Comparison of ENCODE assay signal across 18 cellular contexts in genomic region chr17:62680541-62681052, GRCh38. TPM values are rescaled to one million over a fixed set of nuclear protein-coding genes. Genes with fewer than 3 reads are reported as not detected.
DNase-seq lines count a peak whose midpoint lies in the region; ATAC-seq and TF ChIP-seq lines count a peak whose summit lies in the region.
"Had no signal": no experiment of that assay in that cellular context is flagged by ENCODE, and none has a peak within 500 bp of the region (broad histone marks: within the 10 kb centered on the region; RNA-seq: fewer than 3 reads in every experiment).

No MANE protein-coding gene starts in this region.

- intact Hi-C loops in prostate gland (cut with DNase I), result no loop called here

- H3K79me2 ChIP-seq in parathyroid adenoma, result no peaks in the 10 kb centered on the region

- TF ChIP-seq CTCF in parathyroid adenoma (IDR thresholded peaks at IDR 0.05) (no peak), prostate gland (IDR thresholded peaks at IDR 0.05) (no peak)

- H3K4me2 ChIP-seq in parathyroid adenoma (ENCODE audit: low read length), result no peak overlapping the region

- no peaks in the 10 kb centered on the region for H3K27me3 ChIP-seq in H7 (ENCODE audit: control insufficient read depth, insufficient read depth, low read length)
- no peaks in the 10 kb centered on the region for H3K27me3 ChIP-seq in esophagus (ENCODE audit: control insufficient read depth in 1 of 2, insufficient read depth in 2 of 2, low read length in 2 of 2)
- no peaks in the 10 kb centered on the region for H3K27me3 ChIP-seq in parathyroid adenoma (ENCODE audit: control insufficient read depth, insufficient read depth, low read length)
- H3K27me3 ChIP-seq in prostate gland (replicated peaks; ENCODE audit: insufficient read depth), result no peaks in the 10 kb centered on the region
- H3K27me3 ChIP-seq: cardiac muscle cell, thyroid gland had no signal

- ATAC-seq in GM18511 (IDR thresholded peaks at IDR 0.05; ENCODE audit: unreplicated experiment) (no peak), GM21526 (IDR thresholded peaks at IDR 0.05; ENCODE audit: low FRiP score, unreplicated experiment) (no peak)

- no peak overlapping the region for H3K9ac ChIP-seq in parathyroid adenoma

- H3K27ac ChIP-seq in esophagus (ENCODE audit: low read depth in 2 of 2, low read length in 1 of 2), result peak overlapping the region; percentile 73 to 77
- no peak overlapping the region for H3K27ac ChIP-seq in parathyroid adenoma
- no peak overlapping the region for H3K27ac ChIP-seq in prostate gland
- H3K27ac ChIP-seq: cardiac muscle cell, thyroid gland had no signal

- H3K9me3 ChIP-seq in esophagus (ENCODE audit: control insufficient read depth in 2 of 2, insufficient read depth in 1 of 2, low read depth in 1 of 2, low read length in 1 of 2) (no peaks in the 10 kb centered on the region), parathyroid adenoma (ENCODE audit: control insufficient read depth, low read length) (no peaks in the 10 kb centered on the region), prostate gland (no peaks in the 10 kb centered on the region)
- H3K9me3 ChIP-seq: thyroid gland had no signal

- no peak for TF ChIP-seq POLR2A in prostate gland (IDR thresholded peaks at IDR 0.05)

- H3K36me3 ChIP-seq in H7 (replicated peaks; ENCODE audit: control insufficient read depth, insufficient read depth, low read length) (no peaks in the 10 kb centered on the region), esophagus (ENCODE audit: control insufficient read depth in 2 of 2, insufficient read depth in 2 of 2, low read length in 1 of 2) (peaks cover 0 to 10% of the 10 kb centered on the region in 2 donors), parathyroid adenoma (ENCODE audit: control insufficient read depth, insufficient read depth, low read length) (no peaks in the 10 kb centered on the region), prostate gland (no peaks in the 10 kb centered on the region)
- H3K36me3 ChIP-seq: thyroid gland had no signal

- H2AFZ ChIP-seq in parathyroid adenoma, result peak overlapping the region; percentile 50

- peak; percentile 65 for DNase-seq in Ammon's horn (ENCODE audit: low spot score)
- DNase-seq in H7, result peak; percentile 61
- DNase-seq in DMS79 treated with DMSO at 0.1 percent for 48 hours (lab: John Stamatoyannopoulos, UW), result no peak
- no peak for DNase-seq in prostate gland (ENCODE audit: low spot score)
- DNase-seq: activated CD4-positive, alpha-beta T cell treated with anti-CD3 and anti-CD28 coated beads for 48 hours; activated naive CD8-positive, alpha-beta T cell treated with anti-CD3 and anti-CD28 coated beads, Interleukin-2, amount 10 ng/mL, durations not matched to agents 7 days and 5 days; effector CD8-positive, alpha-beta T cell; foreskin fibroblast; KG1; NCI-H1105; stimulated activated CD4-positive, alpha-beta T cell treated with anti-CD3 and anti-CD28 coated beads, Interleukin-4, amount 100 ng/mL, for 4 hours; T1000; thyroid gland had no signal

- 56 to 61% methylated on average over 34 to 36 of the region's 36 CpGs for WGBS in esophagus, 2 donors
- WGBS in prostate gland, result 49% methylated on average over 30 of the region's 36 CpGs

- H3K4me1 ChIP-seq in esophagus (ENCODE audit: control insufficient read depth in 2 of 2, insufficient read depth in 2 of 2, low read length in 1 of 2) (peaks cover 11 to 23% of the 10 kb centered on the region in 2 donors), parathyroid adenoma (no peaks in the 10 kb centered on the region), prostate gland (replicated peaks) (no peaks in the 10 kb centered on the region)
- H3K4me1 ChIP-seq: thyroid gland had no signal

- H3K4me3 ChIP-seq in H7 (ENCODE audit: insufficient read depth, low read depth, low read length) (no peak overlapping the region), esophagus (ENCODE audit: low read depth in 1 of 2, low read length in 2 of 2) (no peak overlapping the region), parathyroid adenoma (ENCODE audit: low read depth, low read length) (no peak overlapping the region), prostate gland (no peak overlapping the region)
- H3K4me3 ChIP-seq: cardiac muscle cell, thyroid gland had no signal

RNA-seq across cellular contexts. Expression of gene MRC2, which starts 53.1 kb away (rescaled TPM):
- 57.8 and 80.5 TPM in 2 replicates for total RNA-seq in H7 (2014; rRNA removed; shearing (Covaris generic))
- 10 to 100 TPM; 24.6 to 54.6 TPM for polyA plus RNA-seq in esophagus
- total RNA-seq in prostate gland, result 10 to 100 TPM; 34.2 to 73.7 TPM

Comparison
In these comparisons a context has a peak if more than half of its experiments do, and no peak if none do; other contexts are left out.
1. DNase-seq: peak in Ammon's horn (single experiment) and H7 (single experiment); none in DMS79 treated with DMSO at 0.1 percent for 48 hours (single experiment) and prostate gland (single experiment).
2. H3K27ac ChIP-seq: peak in esophagus (2 of 2); none in parathyroid adenoma (single experiment) and prostate gland (0 of 2).